Comparison of ENCODE assay signal across 24 cellular contexts in the genomic region with DNA sequence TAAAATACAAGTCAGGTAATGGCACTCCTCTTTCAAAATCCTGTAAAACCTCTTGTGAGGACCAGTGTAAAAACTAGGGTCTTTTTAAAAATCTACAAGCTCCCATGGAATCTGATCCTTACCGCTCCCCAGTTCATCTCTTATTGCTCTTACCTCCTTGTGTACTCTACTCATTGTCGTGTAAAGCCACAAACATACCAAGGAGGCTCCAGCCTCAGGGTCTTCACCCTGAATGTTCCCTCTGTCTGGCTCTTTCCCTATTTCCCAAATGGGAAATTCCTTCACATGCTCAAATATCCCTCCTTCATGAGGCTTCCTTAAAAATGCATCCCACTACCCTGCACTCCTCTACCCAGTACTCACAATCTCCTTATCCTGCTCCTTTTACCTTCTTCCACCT.
"Had no signal": no experiment of that assay in that cellular context is flagged by ENCODE, and none has a peak within 500 bp of the region (broad histone marks: within the 10 kb centered on the region; RNA-seq: fewer than 3 reads in every experiment).

No MANE protein-coding gene starts in this region.

- DNase-seq: activated CD4-positive, alpha-beta T cell treated with anti-CD3 and anti-CD28 coated beads, Interleukin-2, amount 10 ng/mL, durations not matched to agents 24 days and 14 days; activated CD4-positive, alpha-beta T cell treated with anti-CD3 and anti-CD28 coated beads, Interleukin-2, amount 50 U/mL, for 48 hours; activated CD4-positive, CD25-positive, alpha-beta regulatory T cell treated with anti-CD3 and anti-CD28 coated beads, Interleukin-2, amount 50 U/mL, for 72 hours; activated CD8-positive, alpha-beta memory T cell treated with anti-CD3 and anti-CD28 coated beads, Interleukin-2, amount 10 ng/mL, durations not matched to agents 7 days and 5 days; activated effector memory CD4-positive, alpha-beta T cell treated with Interleukin-2 at 50 U/mL for 16 hours; activated naive CD4-positive, alpha-beta T cell; activated T-cell treated with anti-CD3 and anti-CD28 coated beads, Interleukin-2, amount 50 U/mL, for 24 hours; aorta; caudate nucleus; NCI-H1092 treated with DMSO at 0.1 percent for 48 hours; NCI-H1417 treated with DMSO at 0.1 percent for 48 hours; NCI-H1694 treated with DMSO at 0.1 percent for 48 hours; NCI-H2029 treated with DMSO at 0.1 percent for 48 hours; NCI-H345; NCI-H510A treated with DMSO at 0.1 percent for 48 hours; NCI-H69; PC-3; SHP77; SW 1271 had no signal

- H3K27ac Mint-ChIP-seq: activated CD4-positive, alpha-beta T cell treated with anti-CD3 and anti-CD28 coated beads, Interleukin-2, amount 10 ng/mL, durations not matched to agents 24 days and 14 days; activated CD8-positive, alpha-beta memory T cell treated with anti-CD3 and anti-CD28 coated beads, Interleukin-2, amount 10 ng/mL, durations not matched to agents 7 days and 5 days; activated naive CD4-positive, alpha-beta T cell treated with anti-CD3 and anti-CD28 coated beads, Interleukin-2, amount 50 U/mL, for 24 hours; activated T-cell treated with anti-CD3 and anti-CD28 coated beads, Interleukin-2, amount 50 U/mL, for 24 hours; activated T-helper 1 cell treated with anti-CD3 and anti-CD28 coated beads, Interleukin-12 subunit alpha, Interleukin-12 subunit beta, Interleukin-2, Interleukin-4 antibody, amounts not matched to agents 30 ng/mL and 10 ng/mL and 1 ng/mL, durations not matched to agents 14 hours and 24 hours and 36 hours had no signal

- H3K9me3 Mint-ChIP-seq: activated naive CD4-positive, alpha-beta T cell treated with anti-CD3 and anti-CD28 coated beads, Interleukin-2, amount 50 U/mL, for 24 hours had no signal

- H3K4me1 Mint-ChIP-seq: activated CD4-positive, alpha-beta T cell treated with anti-CD3 and anti-CD28 coated beads, Interleukin-2, amount 10 ng/mL, durations not matched to agents 24 days and 14 days; activated CD8-positive, alpha-beta memory T cell treated with anti-CD3 and anti-CD28 coated beads, Interleukin-2, amount 10 ng/mL, durations not matched to agents 7 days and 5 days; activated naive CD4-positive, alpha-beta T cell treated with anti-CD3 and anti-CD28 coated beads, Interleukin-2, amount 50 U/mL, for 24 hours had no signal

- H3K4me3 Mint-ChIP-seq: activated CD4-positive, alpha-beta T cell treated with anti-CD3 and anti-CD28 coated beads, Interleukin-2, amount 10 ng/mL, durations not matched to agents 24 days and 14 days; activated CD8-positive, alpha-beta memory T cell treated with anti-CD3 and anti-CD28 coated beads, Interleukin-2, amount 10 ng/mL, durations not matched to agents 7 days and 5 days; activated naive CD4-positive, alpha-beta T cell treated with anti-CD3 and anti-CD28 coated beads, Interleukin-2, amount 50 U/mL, for 24 hours; activated T-cell treated with anti-CD3 and anti-CD28 coated beads, Interleukin-2, amount 50 U/mL, for 24 hours; activated T-helper 1 cell treated with anti-CD3 and anti-CD28 coated beads, Interleukin-12 subunit alpha, Interleukin-12 subunit beta, Interleukin-2, Interleukin-4 antibody, amounts not matched to agents 30 ng/mL and 10 ng/mL and 1 ng/mL, durations not matched to agents 14 hours and 24 hours and 36 hours had no signal

- H3K27ac ChIP-seq: breast epithelium, SJSA1 had no signal

- H3K27me3 Mint-ChIP-seq: activated CD4-positive, alpha-beta T cell treated with anti-CD3 and anti-CD28 coated beads, Interleukin-2, amount 10 ng/mL, durations not matched to agents 24 days and 14 days; activated CD8-positive, alpha-beta memory T cell treated with anti-CD3 and anti-CD28 coated beads, Interleukin-2, amount 10 ng/mL, durations not matched to agents 7 days and 5 days; activated naive CD4-positive, alpha-beta T cell treated with anti-CD3 and anti-CD28 coated beads, Interleukin-2, amount 50 U/mL, for 24 hours; activated T-cell treated with anti-CD3 and anti-CD28 coated beads, Interleukin-2, amount 50 U/mL, for 24 hours had no signal

- ATAC-seq: activated CD8-positive, alpha-beta memory T cell treated with anti-CD3 and anti-CD28 coated beads, Interleukin-2, amount 10 ng/mL, durations not matched to agents 7 days and 5 days; PC-3; SK-N-SH treated with all-trans-retinoic acid at 6 μM for 48 hours had no signal

- H3K4me1 ChIP-seq: breast epithelium, SJSA1 had no signal

- H3K4me3 ChIP-seq: breast epithelium, SJSA1 had no signal

- H3K36me3 ChIP-seq: breast epithelium had no signal

- H3K27me3 ChIP-seq: breast epithelium, SJSA1 had no signal
